In genomic region chr6:37820713-37821069, GRCh38 we compare ENCODE assay signal across 8 cellular contexts. TPM values are rescaled to one million over a fixed set of nuclear protein-coding genes. Genes with fewer than 3 reads are reported as not detected.
A peak's percentile ranks its signal among the peaks of the same experiment; 100 is the strongest.
DNase-seq lines count a peak whose midpoint lies in the region; ATAC-seq, FAIRE-seq and TF ChIP-seq lines count a peak whose summit lies in the region.

No MANE protein-coding gene starts in this region.

- peaks cover 24% of the 10 kb centered on the region for H4K20me1 ChIP-seq in K562 (replicated peaks; ENCODE audit: control insufficient read depth, insufficient read depth, low read length)

- TF ChIP-seq POLR2A in heart left ventricle (IDR thresholded peaks at IDR 0.05) (no peak), K562 (conservative IDR thresholded peaks at IDR 0.05) (no peak), right lobe of liver (IDR thresholded peaks at IDR 0.05) (no peak)

- H2AFZ ChIP-seq in K562 (ENCODE audit: low read depth, low read length): peak overlapping the region; percentile 48; the same call in 1 of the 2 replicates

- H3K27ac ChIP-seq in heart left ventricle (peak overlapping the region in 11 of 12 donors; percentile 84 to 100 (median 98)), K562 (ENCODE audit: extremely low read depth, low read depth, low read length) (peak overlapping the region; percentile 65), right lobe of liver (peak overlapping the region; percentile 95 to 98 (median 98)), upper lobe of right lung (peak overlapping the region; percentile 99)

- H3K36me3 ChIP-seq in heart left ventricle (no peaks in the 10 kb centered on the region), K562 (ENCODE audit: control insufficient read depth, insufficient read depth, low read length) (no peaks in the 10 kb centered on the region; the same call in 1 of the 3 replicates), right lobe of liver (no peaks in the 10 kb centered on the region), upper lobe of right lung (no peaks in the 10 kb centered on the region)

- no peak for TF ChIP-seq RAD21 in K562 (CRISPR knock-in tag; conservative IDR thresholded peaks at IDR 0.05 in 1 of 2, IDR thresholded peaks at IDR 0.05 in 1 of 2)

- no TSS peak for BruUV-seq in K562 (replicated peaks; lab: Mats Ljungman, UMichigan)

- ATAC-seq in heart left ventricle: no peak
- no peak for ATAC-seq in left cardiac atrium
- ATAC-seq in K562: no peak
- ATAC-seq in right lobe of liver: no peak
- ATAC-seq in upper lobe of right lung: no peak
- ATAC-seq in HG02870 (IDR thresholded peaks at IDR 0.05; ENCODE audit: unreplicated experiment): no peak

- CTCF ChIA-PET in K562 (lab: Yijun Ruan, JAX; ENCODE audit: low intra/inter-chr PET ratio): no interaction called here

- H3K4me3 ChIP-seq in heart left ventricle (peak overlapping the region; percentile 59 to 96 (median 86)), K562 (peak overlapping the region; percentile 61), right lobe of liver (peak overlapping the region; percentile 85 to 97 (median 88)), upper lobe of right lung (peak overlapping the region; percentile 66)

- intact Hi-C loops in heart left ventricle (cut with DNase I) (loop anchor here in 3 of 10 donors (5.0 to 10.0 kb wide), 3 partner anchors 37 to 184 kb away; no protein-coding TSS in a partner anchor), left cardiac atrium (cut with DNase I) (no loop called here), K562 (cut with micrococcal nuclease) (no loop called here), right lobe of liver (cut with DNase I) (no loop called here), upper lobe of right lung (cut with DNase I) (no loop called here)

- TF ChIP-seq CTCF in heart left ventricle (IDR thresholded peaks at IDR 0.05) (no peak), K562 (IDR thresholded peaks at IDR 0.05 in 2 of 3, conservative IDR thresholded peaks at IDR 0.05 in 1 of 3; ENCODE audit: insufficient read depth in 2 of 3, low read depth in 1 of 3, low read length in 3 of 3) (no peak), right lobe of liver (IDR thresholded peaks at IDR 0.05) (no peak), upper lobe of right lung (IDR thresholded peaks at IDR 0.05) (no peak)

- H3K4me1 ChIP-seq in heart left ventricle (peaks cover 7 to 64% (median 50%) of the 10 kb centered on the region in 12 donors), K562 (replicated peaks in 1 of 2; ENCODE audit: control insufficient read depth in 2 of 2, insufficient read depth in 2 of 2, low read length in 2 of 2) (peaks cover 17 to 38% of the 10 kb centered on the region in 2 experiments; a peak in 3 of 5 replicates), right lobe of liver (peaks cover 0 to 70% (median 19%) of the 10 kb centered on the region in 4 donors), upper lobe of right lung (peaks cover 45% of the 10 kb centered on the region)

- in situ Hi-C loops in K562 (cut with MboI): no loop called here

- TF ChIP-seq EP300 in K562 (IDR thresholded peaks at IDR 0.05; ENCODE audit: low read length): no peak

- peak overlapping the region; percentile 76 for H3K4me2 ChIP-seq in K562 (ENCODE audit: insufficient read depth, low read length)

- H3K27me3 ChIP-seq in heart left ventricle: no peaks in the 10 kb centered on the region
- no peaks in the 10 kb centered on the region for H3K27me3 ChIP-seq in K562 (ENCODE audit: control insufficient read depth in 2 of 2, insufficient read depth in 2 of 2, low read length in 2 of 2)
- H3K27me3 ChIP-seq in right lobe of liver: no peaks in the 10 kb centered on the region
- no peaks in the 10 kb centered on the region for H3K27me3 ChIP-seq in upper lobe of right lung

- peaks cover 56% of the 10 kb centered on the region for H3K79me2 ChIP-seq in K562 (ENCODE audit: control insufficient read depth, insufficient read depth, low read length)

- peaks cover 7% of the 10 kb centered on the region for H3K9me1 ChIP-seq in K562 (ENCODE audit: control insufficient read depth, insufficient read depth, low read length)

- 37 to 44% (median 42%) methylated on average over 3 of the region's 3 CpGs for WGBS in heart left ventricle, 4 donors
- 9% methylated on average over 3 of the region's 3 CpGs for WGBS in K562 (ENCODE audit: insufficient coverage, low coverage, missing lambda C conversion rate)
- 15% methylated on average over 3 of the region's 3 CpGs for WGBS in right lobe of liver (ENCODE audit: insufficient coverage, low coverage, low lambda C conversion rate, missing lambda C conversion rate)

- H3K9me3 ChIP-seq in heart left ventricle (no peaks in the 10 kb centered on the region), K562 (replicated peaks; ENCODE audit: control insufficient read depth, insufficient read depth, low read depth, low read length) (no peaks in the 10 kb centered on the region), right lobe of liver (no peaks in the 10 kb centered on the region), upper lobe of right lung (no peaks in the 10 kb centered on the region)

- no peak for FAIRE-seq in K562 (lab: Jason Lieb, UNC)

- POLR2A ChIA-PET in K562 (lab: Yijun Ruan, JAX): interaction anchor here (0.6 to 3.1 kb wide), 6 partner anchors 11 to 200 kb away, joined by 3 to 14 read pairs (median 4); no protein-coding TSS in a partner anchor

- peak overlapping the region in 1 of 2 experiments; percentile 64; a peak in 2 of 4 replicates for H3K9ac ChIP-seq in K562 (ENCODE audit: insufficient read depth in 1 of 2, low read depth in 2 of 2, low read length in 2 of 2)

- DNase-seq in heart left ventricle: no peak
- DNase-seq in left cardiac atrium: no peak
- DNase-seq in K562 (ENCODE audit: extremely low read depth in 1 of 4, low spot score in 3 of 4): peak in 1 of 4 experiments; percentile 28
- DNase-seq in right lobe of liver: no peak
- no peak for DNase-seq in upper lobe of right lung
- no peak for DNase-seq in NCI-H2107 treated with DMSO at 0.1 percent for 48 hours (lab: John Stamatoyannopoulos, UW; ENCODE audit: unreplicated experiment)
- no peak for DNase-seq in midbrain (lab: John Stamatoyannopoulos, UW)

TF ChIP-seq in K562, 482 proteins besides CTCF, POLR2A, EP300 and RAD21 (continues in another document):
- 0 out of 2 replicates have a peak, but pooled peaks have one; percentile 26 for TF ChIP-seq CREB5 (CRISPR knock-in tag; IDR thresholded peaks at IDR 0.05)
- no peak for TF ChIP-seq ZBTB26 (CRISPR knock-in tag; IDR thresholded peaks at IDR 0.05)
- TF ChIP-seq L3MBTL2 (IDR thresholded peaks at IDR 0.05): 0 out of 2 replicates have a peak, but pooled peaks have one; percentile 37
- TF ChIP-seq ZNF280B (CRISPR knock-in tag; IDR thresholded peaks at IDR 0.05): no peak

RNA-seq across cellular contexts. Expression of gene ZFAND3, which starts 1.2 kb away (rescaled TPM):
- total RNA-seq in heart left ventricle (100 to 1,000 TPM in 5 of 9 donors, 10 to 100 TPM in 4; 36.0 to 114 (median 100) TPM), left cardiac atrium (10 to 100 TPM; 61.1 to 83.6 TPM), K562 (2014; rRNA removed) (6.1 and 10.5 TPM in 2 replicates), K562 (2014; rRNA removed; fragmentation: Illumina TruSeq; extraction: Trizol) (11.8 and 18.5 TPM in 2 replicates), K562 (2015; rRNA removed; fragmentation: Illumina TruSeq; extraction: Trizol) (11.8 and 12.8 TPM in 2 replicates), K562 (2021) (23.4 and 26.5 TPM in 2 replicates), right lobe of liver (10 to 100 TPM; 43.1 to 66.5 (median 53.2) TPM), upper lobe of right lung (69.1 TPM)
- polyA plus RNA-seq in heart left ventricle (10 to 100 TPM; 29.1 to 83.2 TPM), K562 (2011; rRNA removed) (7.2 and 12.7 TPM in 2 replicates), K562 (2014; fragmentation: Illumina TruSeq; extraction: Trizol) (26.6 and 31.4 TPM in 2 replicates), K562 (2014; fragmentation: Nextera tagmentation; extraction: Ambion mirVana) (under 1 TPM; 0.81 to 0.87 TPM), K562 (2014; rRNA removed) (9.4 and 14.4 TPM in 2 replicates)
- total RNA-seq in K562 (2011; cell fraction: chromatin; rRNA removed; ENCODE audit: low replicate concordance): 19.0 and 22.3 TPM in 2 replicates
- total RNA-seq in K562 (2011; cell fraction: nucleolus; rRNA removed): 7.5 and 10.5 TPM in 2 replicates
- total RNA-seq in K562 (2011; cell fraction: nucleoplasm; rRNA removed): 15.2 and 29.8 TPM in 2 replicates
- polyA plus RNA-seq in K562 (2011; cell fraction: cytosol; rRNA removed): 6.0 and 6.2 TPM in 2 replicates
- polyA plus RNA-seq in K562 (2011; cell fraction: nucleus; rRNA removed): 6.9 and 7.1 TPM in 2 replicates
- polyA plus RNA-seq in K562 (2012): 42.2 and 91.3 TPM in 2 replicates
- polyA minus RNA-seq in K562 (2011; rRNA and poly(A)+ RNA removed): 7.8 and 10.0 TPM in 2 replicates
- polyA minus RNA-seq in K562 (2011; cell fraction: cytosol; rRNA and poly(A)+ RNA removed): 9.6 and 11.7 TPM in 2 replicates
- 4.4 and 7.9 TPM in 2 replicates for polyA minus RNA-seq in K562 (2011; cell fraction: nucleus; rRNA and poly(A)+ RNA removed)
